Comparison of ENCODE assay signal across 14 cellular contexts in genomic region chrX:69320116-69320515, GRCh38.
"Had no signal": no experiment of that assay in that cellular context is flagged by ENCODE, and none has a peak within 500 bp of the region (broad histone marks: within the 10 kb centered on the region; RNA-seq: fewer than 3 reads in every experiment).

No MANE protein-coding gene starts in this region.

- H3K4me1 Mint-ChIP-seq: activated T-helper 17 cell treated with anti-CD3 and anti-CD28 coated beads, Interleukin-2, amount 50 U/mL, for 72 hours; naive thymus-derived CD4-positive, alpha-beta T cell; stimulated activated effector memory CD8-positive, alpha-beta T cell treated with anti-CD3 and anti-CD28 coated beads, Interleukin-12 subunit alpha, Interleukin-12 subunit beta, amount 100 ng/mL, for 72 hours had no signal

- H3K36me3 ChIP-seq: pancreas, thyroid gland, uterus had no signal

- H3K4me3 ChIP-seq: pancreas, thyroid gland, uterus had no signal

- H3K27ac ChIP-seq: pancreas, thyroid gland, uterus had no signal

- H3K9me3 ChIP-seq: pancreas, thyroid gland, uterus had no signal

- H3K27me3 ChIP-seq: pancreas, thyroid gland, uterus had no signal

- H3K27me3 Mint-ChIP-seq: activated T-helper 17 cell treated with anti-CD3 and anti-CD28 coated beads, Interleukin-2, amount 50 U/mL, for 72 hours; naive thymus-derived CD4-positive, alpha-beta T cell had no signal

- H3K4me3 Mint-ChIP-seq: activated T-helper 17 cell treated with anti-CD3 and anti-CD28 coated beads, Interleukin-2, amount 50 U/mL, for 72 hours; naive thymus-derived CD4-positive, alpha-beta T cell; stimulated activated effector memory CD8-positive, alpha-beta T cell treated with anti-CD3 and anti-CD28 coated beads, Interleukin-12 subunit alpha, Interleukin-12 subunit beta, amount 100 ng/mL, for 72 hours had no signal

- ATAC-seq: activated T-helper 17 cell treated with anti-CD3 and anti-CD28 coated beads, Interleukin-2, amount 50 U/mL, for 72 hours; left colon; naive thymus-derived CD4-positive, alpha-beta T cell; pancreas; stimulated activated effector memory CD8-positive, alpha-beta T cell treated with anti-CD3 and anti-CD28 coated beads, Interleukin-12 subunit alpha, Interleukin-12 subunit beta, amount 100 ng/mL, for 72 hours had no signal

- H3K9me3 Mint-ChIP-seq: activated T-helper 17 cell treated with anti-CD3 and anti-CD28 coated beads, Interleukin-2, amount 50 U/mL, for 72 hours; naive thymus-derived CD4-positive, alpha-beta T cell; stimulated activated effector memory CD8-positive, alpha-beta T cell treated with anti-CD3 and anti-CD28 coated beads, Interleukin-12 subunit alpha, Interleukin-12 subunit beta, amount 100 ng/mL, for 72 hours had no signal

- H3K36me3 Mint-ChIP-seq: naive thymus-derived CD4-positive, alpha-beta T cell; stimulated activated effector memory CD8-positive, alpha-beta T cell treated with anti-CD3 and anti-CD28 coated beads, Interleukin-12 subunit alpha, Interleukin-12 subunit beta, amount 100 ng/mL, for 72 hours had no signal

- H3K27ac Mint-ChIP-seq: activated T-helper 17 cell treated with anti-CD3 and anti-CD28 coated beads, Interleukin-2, amount 50 U/mL, for 72 hours; naive thymus-derived CD4-positive, alpha-beta T cell had no signal

- H3K4me1 ChIP-seq: pancreas, thyroid gland, uterus had no signal

- DNase-seq: activated CD4-positive, alpha-beta T cell treated with anti-CD3 and anti-CD28 coated beads for 1 hour; activated CD4-positive, alpha-beta T cell treated with anti-CD3 and anti-CD28 coated beads, Interleukin-2, amount 50 U/mL, for 4 hours; activated naive CD4-positive, alpha-beta T cell treated with Interleukin-2 at 50 U/mL for 16 hours; aorta; foreskin fibroblast; left colon; naive thymus-derived CD4-positive, alpha-beta T cell; pancreas; stimulated activated CD4-positive, alpha-beta T cell treated with anti-CD3 and anti-CD28 coated beads, Interleukin-2, amount 100 ng/mL, for 24 hours; T-helper 1 cell; thyroid gland; uterus had no signal
